1 cellular context compared by ENCODE assay signal in the genomic region with DNA sequence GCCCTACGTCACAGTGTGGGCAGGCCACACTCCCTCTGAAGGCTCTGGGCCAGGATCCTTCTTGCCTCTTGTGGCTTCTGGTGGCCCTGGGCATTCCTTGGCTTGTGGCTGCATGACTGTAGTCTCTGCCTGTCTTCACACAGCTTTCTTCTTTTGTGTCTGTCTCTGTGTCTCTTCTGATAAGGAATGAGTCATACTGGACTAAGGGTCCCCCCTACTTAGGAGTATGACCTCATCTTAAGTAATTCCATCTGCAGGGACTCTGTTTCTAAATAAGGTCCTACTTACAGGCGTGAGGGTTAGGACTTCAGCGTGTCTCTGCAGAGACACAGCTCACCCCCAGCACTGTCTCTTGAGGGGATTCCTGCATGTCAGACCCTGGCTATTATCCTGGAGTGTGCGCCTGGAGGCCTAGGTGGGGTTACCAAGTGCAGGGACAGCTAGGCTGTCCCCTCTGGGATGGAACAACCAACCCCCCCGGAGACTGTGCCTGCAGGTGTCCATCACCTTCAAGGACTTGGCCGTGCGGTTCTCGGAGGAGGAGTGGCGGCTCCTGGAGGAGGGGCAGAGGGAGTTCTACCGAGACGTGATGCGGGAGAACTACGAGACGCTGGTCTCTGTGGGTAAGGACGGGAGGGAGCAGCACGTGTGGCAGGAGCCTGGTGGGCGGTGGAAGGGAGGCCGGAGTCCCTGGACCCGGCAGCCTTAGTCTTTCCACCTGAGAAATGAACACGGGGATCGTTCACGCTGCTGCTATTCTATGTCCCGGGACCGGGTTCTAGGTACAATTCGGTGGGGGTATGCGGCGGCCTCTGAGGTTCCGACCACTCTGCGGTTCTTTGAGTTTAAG.
A peak's percentile ranks its signal among the peaks of the same experiment; 100 is the strongest.
TF ChIP-seq lines count a peak whose summit lies in the region.

No MANE protein-coding gene starts in this region.

TF ChIP-seq in K562, 482 proteins besides CTCF, POLR2A, EP300 and RAD21 (continued from another document):
- TF ChIP-seq, protein P1, sequence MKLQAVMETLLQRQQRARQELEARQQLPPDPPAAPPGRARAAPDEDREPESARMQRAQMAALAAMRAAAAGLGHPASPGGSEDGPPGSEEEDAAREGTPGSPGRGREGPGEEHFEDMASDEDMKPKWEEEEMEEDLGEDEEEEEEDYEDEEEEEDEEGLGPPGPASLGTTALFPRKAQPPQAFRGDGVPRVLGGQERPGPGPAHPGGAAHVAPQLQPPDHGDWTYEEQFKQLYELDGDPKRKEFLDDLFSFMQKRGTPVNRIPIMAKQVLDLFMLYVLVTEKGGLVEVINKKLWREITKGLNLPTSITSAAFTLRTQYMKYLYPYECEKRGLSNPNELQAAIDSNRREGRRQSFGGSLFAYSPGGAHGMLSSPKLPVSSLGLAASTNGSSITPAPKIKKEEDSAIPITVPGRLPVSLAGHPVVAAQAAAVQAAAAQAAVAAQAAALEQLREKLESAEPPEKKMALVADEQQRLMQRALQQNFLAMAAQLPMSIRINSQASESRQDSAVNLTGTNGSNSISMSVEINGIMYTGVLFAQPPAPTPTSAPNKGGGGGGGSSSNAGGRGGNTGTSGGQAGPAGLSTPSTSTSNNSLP (IDR thresholded peaks at IDR 0.05; ENCODE audit: borderline replicate concordance, low read depth, low read length), result peak; percentile 71; the same call in 1 of the 2 replicates
- TF ChIP-seq ZNF12 (CRISPR knock-in tag; IDR thresholded peaks at IDR 0.05), result no peak
- TF ChIP-seq SRF (CRISPR knock-in tag; IDR thresholded peaks at IDR 0.05), result peak; percentile 37 to 97; a peak in 3 of 4 replicates
- TF ChIP-seq PCBP1 (IDR thresholded peaks at IDR 0.05; ENCODE audit: low read depth, low read length, poor library complexity, severe bottlenecking), result no peak
- TF ChIP-seq, protein P2, sequence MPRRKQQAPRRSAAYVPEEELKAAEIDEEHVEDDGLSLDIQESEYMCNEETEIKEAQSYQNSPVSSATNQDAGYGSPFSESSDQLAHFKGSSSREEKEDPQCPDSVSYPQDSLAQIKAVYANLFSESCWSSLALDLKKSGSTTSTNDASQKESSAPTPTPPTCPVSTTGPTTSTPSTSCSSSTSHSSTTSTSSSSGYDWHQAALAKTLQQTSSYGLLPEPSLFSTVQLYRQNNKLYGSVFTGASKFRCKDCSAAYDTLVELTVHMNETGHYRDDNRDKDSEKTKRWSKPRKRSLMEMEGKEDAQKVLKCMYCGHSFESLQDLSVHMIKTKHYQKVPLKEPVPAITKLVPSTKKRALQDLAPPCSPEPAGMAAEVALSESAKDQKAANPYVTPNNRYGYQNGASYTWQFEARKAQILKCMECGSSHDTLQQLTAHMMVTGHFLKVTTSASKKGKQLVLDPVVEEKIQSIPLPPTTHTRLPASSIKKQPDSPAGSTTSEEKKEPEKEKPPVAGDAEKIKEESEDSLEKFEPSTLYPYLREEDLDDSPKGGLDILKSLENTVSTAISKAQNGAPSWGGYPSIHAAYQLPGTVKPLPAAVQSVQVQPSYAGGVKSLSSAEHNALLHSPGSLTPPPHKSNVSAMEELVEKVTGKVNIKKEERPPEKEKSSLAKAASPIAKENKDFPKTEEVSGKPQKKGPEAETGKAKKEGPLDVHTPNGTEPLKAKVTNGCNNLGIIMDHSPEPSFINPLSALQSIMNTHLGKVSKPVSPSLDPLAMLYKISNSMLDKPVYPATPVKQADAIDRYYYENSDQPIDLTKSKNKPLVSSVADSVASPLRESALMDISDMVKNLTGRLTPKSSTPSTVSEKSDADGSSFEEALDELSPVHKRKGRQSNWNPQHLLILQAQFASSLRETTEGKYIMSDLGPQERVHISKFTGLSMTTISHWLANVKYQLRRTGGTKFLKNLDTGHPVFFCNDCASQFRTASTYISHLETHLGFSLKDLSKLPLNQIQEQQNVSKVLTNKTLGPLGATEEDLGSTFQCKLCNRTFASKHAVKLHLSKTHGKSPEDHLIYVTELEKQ (CRISPR knock-in tag; IDR thresholded peaks at IDR 0.05), result no peak
- TF ChIP-seq SRSF9 (IDR thresholded peaks at IDR 0.05; ENCODE audit: borderline replicate concordance, low read depth, low read length), result no peak
- TF ChIP-seq, protein P3, sequence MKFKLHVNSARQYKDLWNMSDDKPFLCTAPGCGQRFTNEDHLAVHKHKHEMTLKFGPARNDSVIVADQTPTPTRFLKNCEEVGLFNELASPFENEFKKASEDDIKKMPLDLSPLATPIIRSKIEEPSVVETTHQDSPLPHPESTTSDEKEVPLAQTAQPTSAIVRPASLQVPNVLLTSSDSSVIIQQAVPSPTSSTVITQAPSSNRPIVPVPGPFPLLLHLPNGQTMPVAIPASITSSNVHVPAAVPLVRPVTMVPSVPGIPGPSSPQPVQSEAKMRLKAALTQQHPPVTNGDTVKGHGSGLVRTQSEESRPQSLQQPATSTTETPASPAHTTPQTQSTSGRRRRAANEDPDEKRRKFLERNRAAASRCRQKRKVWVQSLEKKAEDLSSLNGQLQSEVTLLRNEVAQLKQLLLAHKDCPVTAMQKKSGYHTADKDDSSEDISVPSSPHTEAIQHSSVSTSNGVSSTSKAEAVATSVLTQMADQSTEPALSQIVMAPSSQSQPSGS (CRISPR knock-in tag; IDR thresholded peaks at IDR 0.05), result peak; percentile 94
- TF ChIP-seq, protein P4, sequence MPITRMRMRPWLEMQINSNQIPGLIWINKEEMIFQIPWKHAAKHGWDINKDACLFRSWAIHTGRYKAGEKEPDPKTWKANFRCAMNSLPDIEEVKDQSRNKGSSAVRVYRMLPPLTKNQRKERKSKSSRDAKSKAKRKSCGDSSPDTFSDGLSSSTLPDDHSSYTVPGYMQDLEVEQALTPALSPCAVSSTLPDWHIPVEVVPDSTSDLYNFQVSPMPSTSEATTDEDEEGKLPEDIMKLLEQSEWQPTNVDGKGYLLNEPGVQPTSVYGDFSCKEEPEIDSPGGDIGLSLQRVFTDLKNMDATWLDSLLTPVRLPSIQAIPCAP (CRISPR knock-in tag; IDR thresholded peaks at IDR 0.05; ENCODE audit: borderline replicate concordance), result no peak
- no peak for TF ChIP-seq NCOA2 (IDR thresholded peaks at IDR 0.05; ENCODE audit: partially characterized antibody in 2 of 2)
- peak; percentile 64 for TF ChIP-seq BHLHE40 (IDR thresholded peaks at IDR 0.05; ENCODE audit: low read length)
